ENCODE assay signal across 12 cellular contexts in the genomic region with DNA sequence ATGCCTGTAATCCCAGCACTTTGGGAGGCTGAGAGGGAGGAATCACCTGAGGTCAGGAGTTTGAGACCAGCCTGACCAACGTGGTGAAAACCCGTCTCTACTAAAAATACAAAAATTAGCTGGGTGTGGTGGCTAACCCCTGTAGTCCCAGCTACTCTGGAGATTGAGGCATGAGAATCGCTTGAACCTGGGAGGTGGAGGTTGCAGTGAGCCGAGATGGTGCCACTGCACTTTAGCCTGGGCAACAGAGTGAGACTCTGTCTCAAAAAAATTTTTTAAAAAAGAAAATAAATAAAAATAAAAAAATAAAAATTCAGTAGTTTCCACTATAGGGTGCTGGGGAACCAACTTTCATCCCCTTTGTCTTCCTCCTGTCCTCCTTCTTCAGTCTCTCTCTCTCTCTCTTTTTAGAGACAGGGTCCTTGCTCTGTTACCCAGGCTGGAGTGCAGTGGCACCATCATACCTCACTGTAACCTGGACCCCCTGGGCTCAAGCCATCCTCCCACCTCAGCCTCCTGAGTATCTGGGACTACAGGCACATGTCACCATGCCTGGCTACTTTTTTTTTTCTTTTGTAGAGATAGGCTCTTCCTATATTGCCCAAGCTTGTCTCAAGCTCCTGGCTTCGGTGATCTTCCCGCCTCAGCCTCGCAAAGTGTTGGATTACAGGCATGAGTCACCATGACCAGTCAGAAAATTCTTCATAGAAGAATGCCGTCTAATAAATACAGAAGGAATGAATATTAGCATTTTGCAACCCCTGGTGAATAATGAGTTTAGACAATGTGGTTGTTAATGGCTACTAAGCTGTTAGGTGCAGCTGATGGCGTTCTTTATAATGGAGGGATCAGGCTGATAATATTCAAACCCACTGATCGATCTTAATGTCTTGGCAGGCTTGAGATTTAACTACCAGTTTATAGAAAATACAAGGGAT. TPM values are rescaled to one million over a fixed set of nuclear protein-coding genes. Genes with fewer than 3 reads are reported as not detected.
DNase-seq lines count a peak whose midpoint lies in the region; ATAC-seq, FAIRE-seq and TF ChIP-seq lines count a peak whose summit lies in the region.
"Had no signal": no experiment of that assay in that cellular context is flagged by ENCODE, and none has a peak within 500 bp of the region (broad histone marks: within the 10 kb centered on the region; RNA-seq: fewer than 3 reads in every experiment).

No MANE protein-coding gene starts in this region.

- DNase-seq in HepG2 (ENCODE audit: low spot score) (peak; percentile 20), right lobe of liver (no peak), SK-N-SH (no peak), foreskin keratinocyte (peak; percentile 63 to 92), urothelium cell line (ENCODE audit: low spot score) (peak; percentile 51), immature natural killer cell (no peak)
- DNase-seq in natural killer cell treated with Interleukin-12 subunit alpha and Interleukin-12 subunit beta and Interleukin-15 and Interleukin-18, amount 100 ng/mL, for 72 hours (ENCODE audit: low spot score), result no peak
- DNase-seq: activated CD4-positive, alpha-beta T cell treated with anti-CD3 and anti-CD28 coated beads, Interleukin-2, amount 50 U/mL, for 4 hours; CD4-positive, alpha-beta T cell; NK-92 treated with Interleukin-12 subunit alpha and Interleukin-12 subunit beta, amount 100 ng/mL, for 24 hours had no signal

- peaks cover 4 to 7% of the 10 kb centered on the region in 2 donors for H3K4me1 Mint-ChIP-seq in natural killer cell treated with Interleukin-12 subunit alpha and Interleukin-12 subunit beta and Interleukin-15 and Interleukin-18, amount 100 ng/mL, for 72 hours (ENCODE audit: low read depth in 2 of 2)
- no peaks in the 10 kb centered on the region for H3K4me1 Mint-ChIP-seq in immature natural killer cell

- no peaks in the 10 kb centered on the region for H3K9me2 ChIP-seq in SK-N-SH

- H3K36me3 ChIP-seq in HepG2 (replicated peaks in 1 of 2; ENCODE audit: control insufficient read depth in 1 of 2, insufficient read depth in 2 of 2, low read length in 2 of 2) (no peaks in the 10 kb centered on the region), right lobe of liver (no peaks in the 10 kb centered on the region), SK-N-SH (replicated peaks in 1 of 2; ENCODE audit: control insufficient read depth in 1 of 2, insufficient read depth in 2 of 2, low read length in 1 of 2) (no peaks in the 10 kb centered on the region)

- H2AFZ ChIP-seq in HepG2 (ENCODE audit: low read length), result no peak overlapping the region
- H2AFZ ChIP-seq in SK-N-SH (ENCODE audit: low read depth), result peak overlapping the region; percentile 75

- no peak for TF ChIP-seq EP300 in HepG2 (IDR thresholded peaks at IDR 0.05; ENCODE audit: low read depth in 2 of 2, low read length in 2 of 2)
- no peak for TF ChIP-seq EP300 in HepG2 (CRISPR knock-in tag; IDR thresholded peaks at IDR 0.05; ENCODE audit: borderline replicate concordance)
- no peak for TF ChIP-seq EP300 in SK-N-SH (IDR thresholded peaks at IDR 0.05; ENCODE audit: borderline replicate concordance in 1 of 2, low read depth in 1 of 2, low read length in 1 of 2)

- no peaks in the 10 kb centered on the region for H3F3A ChIP-seq in SK-N-SH (replicated peaks; ENCODE audit: insufficient read depth)

- POLR2A ChIA-PET in HepG2 (lab: Yijun Ruan, JAX), result no interaction called here
- POLR2A ChIA-PET in SK-N-SH (lab: Yijun Ruan, JAX), result no interaction called here

- no peak overlapping the region for H3K4me3 ChIP-seq in HepG2 (replicated peaks in 1 of 3; ENCODE audit: insufficient read depth in 1 of 3, low read depth in 2 of 3, low read length in 3 of 3)
- H3K4me3 ChIP-seq in right lobe of liver, result no peak overlapping the region
- H3K4me3 ChIP-seq in SK-N-SH (ENCODE audit: low read depth in 2 of 2, low read length in 1 of 2), result no peak overlapping the region

- TF ChIP-seq RAD21 in HepG2 (CRISPR knock-in tag; IDR thresholded peaks at IDR 0.05) (no peak), SK-N-SH (IDR thresholded peaks at IDR 0.05; ENCODE audit: low read length) (no peak)

- H4K20me1 ChIP-seq in HepG2 (ENCODE audit: insufficient read depth, low read length) (no peaks in the 10 kb centered on the region), SK-N-SH (ENCODE audit: insufficient read depth) (no peaks in the 10 kb centered on the region)

- H3K4me1 ChIP-seq in HepG2 (ENCODE audit: insufficient read depth, low read length) (no peaks in the 10 kb centered on the region), right lobe of liver (no peaks in the 10 kb centered on the region), SK-N-SH (ENCODE audit: control insufficient read depth in 1 of 2, insufficient read depth in 2 of 2, low read depth in 1 of 2, low read length in 1 of 2) (peaks cover 4 to 8% of the 10 kb centered on the region in 2 experiments; a peak in 1 of 4 replicates), foreskin keratinocyte (peaks cover 12% of the 10 kb centered on the region)

- CTCF ChIA-PET in HepG2 (lab: Yijun Ruan, JAX; ENCODE audit: low intra/inter-chr PET ratio, low total read pairs), result no interaction called here
- CTCF ChIA-PET in SK-N-SH (lab: Yijun Ruan, JAX), result interaction anchor here (1.0 to 3.3 kb wide), 4 partner anchors 11 to 54 kb away, joined by 3 to 12 read pairs (median 3); no protein-coding TSS in a partner anchor

- no peak for FAIRE-seq in HepG2 (lab: Jason Lieb, UNC)
- FAIRE-seq in urothelium cell line (lab: Jason Lieb, UNC), result peak; percentile 59

- peaks cover 29 to 34% of the 10 kb centered on the region in 2 donors for H3K27me3 Mint-ChIP-seq in natural killer cell treated with Interleukin-12 subunit alpha and Interleukin-12 subunit beta and Interleukin-15 and Interleukin-18, amount 100 ng/mL, for 72 hours
- H3K27me3 Mint-ChIP-seq in immature natural killer cell (ENCODE audit: low read depth in 3 of 3), result peaks cover 0 to 4% (median 2%) of the 10 kb centered on the region in 3 donors
- H3K27me3 Mint-ChIP-seq: CD4-positive, alpha-beta T cell had no signal

- H3K27ac ChIP-seq in HepG2 (ENCODE audit: extremely low read length, insufficient read depth, low read length), result no peak overlapping the region
- no peak overlapping the region for H3K27ac ChIP-seq in right lobe of liver
- H3K27ac ChIP-seq in SK-N-SH (ENCODE audit: low read depth in 2 of 2, low read length in 1 of 2), result peak overlapping the region; percentile 1 to 47; a peak in 3 of 4 replicates
- no peak overlapping the region for H3K27ac ChIP-seq in foreskin keratinocyte
- H3K27ac ChIP-seq: HL-60 had no signal

- in situ Hi-C loops in HepG2 (cut with HindIII; ENCODE audit: extremely low pct_ligation_motif_present, low pct_unique_long_range_greater_than_20kb), result no loop called here

- H3K4me3 Mint-ChIP-seq in natural killer cell treated with Interleukin-12 subunit alpha and Interleukin-12 subunit beta and Interleukin-15 and Interleukin-18, amount 100 ng/mL, for 72 hours, result no peak overlapping the region
- no peak overlapping the region for H3K4me3 Mint-ChIP-seq in immature natural killer cell
- H3K4me3 Mint-ChIP-seq: CD4-positive, alpha-beta T cell had no signal

- H3K27ac Mint-ChIP-seq in natural killer cell treated with Interleukin-12 subunit alpha and Interleukin-12 subunit beta and Interleukin-15 and Interleukin-18, amount 100 ng/mL, for 72 hours, result no peak overlapping the region
- no peak overlapping the region for H3K27ac Mint-ChIP-seq in immature natural killer cell
- H3K27ac Mint-ChIP-seq: CD4-positive, alpha-beta T cell had no signal

- ATAC-seq in HepG2 (no peak), right lobe of liver (no peak), foreskin keratinocyte (peak; percentile 98), GM18502 (IDR thresholded peaks at IDR 0.05; ENCODE audit: poor library complexity, unreplicated experiment) (no peak)
- no peak for ATAC-seq in natural killer cell treated with Interleukin-12 subunit alpha and Interleukin-12 subunit beta and Interleukin-15 and Interleukin-18, amount 100 ng/mL, for 72 hours

- no peaks in the 10 kb centered on the region for H3K36me3 Mint-ChIP-seq in natural killer cell treated with Interleukin-12 subunit alpha and Interleukin-12 subunit beta and Interleukin-15 and Interleukin-18, amount 100 ng/mL, for 72 hours
- H3K36me3 Mint-ChIP-seq in immature natural killer cell, result no peaks in the 10 kb centered on the region

- no peaks in the 10 kb centered on the region for H3K9me3 Mint-ChIP-seq in natural killer cell treated with Interleukin-12 subunit alpha and Interleukin-12 subunit beta and Interleukin-15 and Interleukin-18, amount 100 ng/mL, for 72 hours
- no peaks in the 10 kb centered on the region for H3K9me3 Mint-ChIP-seq in immature natural killer cell
- H3K9me3 Mint-ChIP-seq: CD4-positive, alpha-beta T cell had no signal

- no peaks in the 10 kb centered on the region for H3K9me3 ChIP-seq in HepG2 (ENCODE audit: low read length)
- no peaks in the 10 kb centered on the region for H3K9me3 ChIP-seq in right lobe of liver
- H3K9me3 ChIP-seq in SK-N-SH, result no peaks in the 10 kb centered on the region

- WGBS in HepG2 (ENCODE audit: low lambda C conversion rate), result 16% methylated on average over 10 of the region's 10 CpGs
- WGBS in right lobe of liver (ENCODE audit: insufficient coverage, low coverage, low lambda C conversion rate, missing lambda C conversion rate), result 64% methylated on average over 8 of the region's 10 CpGs
- WGBS in SK-N-SH (ENCODE audit: low lambda C conversion rate), result 42% methylated on average over 10 of the region's 10 CpGs

- no peak for TF ChIP-seq POLR2A in HepG2 (IDR thresholded peaks at IDR 0.05; ENCODE audit: insufficient read depth in 1 of 2, low read depth in 2 of 2, low read length in 2 of 2)
- TF ChIP-seq POLR2A in right lobe of liver (IDR thresholded peaks at IDR 0.05), result no peak

- no peak for TF ChIP-seq CTCF in HepG2 (CRISPR knock-in tag; IDR thresholded peaks at IDR 0.05)
- TF ChIP-seq CTCF in right lobe of liver (IDR thresholded peaks at IDR 0.05), result no peak
- TF ChIP-seq CTCF in SK-N-SH (IDR thresholded peaks at IDR 0.05), result no peak
- TF ChIP-seq CTCF in foreskin keratinocyte (conservative IDR thresholded peaks at IDR 0.05), result no peak

- H3K4me2 ChIP-seq in HepG2 (ENCODE audit: low read depth, low read length) (no peak overlapping the region), SK-N-SH (peak overlapping the region; percentile 62)

- H3K9ac ChIP-seq in HepG2 (ENCODE audit: insufficient read depth, low read depth, low read length) (no peak overlapping the region), SK-N-SH (no peak overlapping the region)

- peaks cover 3 to 22% of the 10 kb centered on the region in 2 experiments; a peak in 2 of 5 replicates for H3K27me3 ChIP-seq in HepG2 (ENCODE audit: control insufficient read depth in 1 of 2, insufficient read depth in 2 of 2, low read length in 2 of 2)
- H3K27me3 ChIP-seq in right lobe of liver, result no peaks in the 10 kb centered on the region
- no peaks in the 10 kb centered on the region for H3K27me3 ChIP-seq in SK-N-SH (ENCODE audit: insufficient read depth)
- no peaks in the 10 kb centered on the region for H3K27me3 ChIP-seq in foreskin keratinocyte

- intact Hi-C loops in HepG2 (cut with micrococcal nuclease; ENCODE audit: unreplicated experiment), result no loop called here
- intact Hi-C loops in right lobe of liver (cut with DNase I), result no loop called here

- no TSS peak for BruUV-seq in HepG2 (replicated peaks; lab: Mats Ljungman, UMichigan)

- H3K79me2 ChIP-seq in HepG2 (ENCODE audit: insufficient read depth, low read length) (no peaks in the 10 kb centered on the region), SK-N-SH (ENCODE audit: insufficient read depth) (no peaks in the 10 kb centered on the region)

RNA-seq across cellular contexts. Expression of a gene that starts 20.6 kb away (rescaled TPM):
- 0.02 TPM in 1 of 2 replicates, not detected in the other for total RNA-seq in HepG2 (2016; rRNA removed; fragmentation: Illumina TruSeq; extraction: Trizol)
- total RNA-seq in HepG2 (2016; cell fraction: cytosol; rRNA removed; fragmentation: Illumina TruSeq; extraction: Trizol; ENCODE audit: low read depth), result not detected in 2 replicates
- total RNA-seq in HepG2 (2016; cell fraction: insoluble cytoplasmic fraction; rRNA removed; fragmentation: Illumina TruSeq; extraction: Trizol), result 0.03 and 0.06 TPM in 2 replicates
- not detected in 2 replicates for total RNA-seq in HepG2 (2016; cell fraction: membrane; rRNA removed; fragmentation: Illumina TruSeq; extraction: Trizol)
- total RNA-seq in HepG2 (2016; cell fraction: nucleus; rRNA removed; fragmentation: Illumina TruSeq; extraction: Trizol), result 0.13 TPM in 1 of 2 replicates, not detected in the other
- 0.16 and 0.22 TPM in 2 replicates for polyA plus RNA-seq in HepG2 (2011; rRNA removed)
- polyA plus RNA-seq in HepG2 (2011; cell fraction: cytosol; rRNA removed), result 0.04 TPM in 2 replicates
- polyA plus RNA-seq in HepG2 (2011; cell fraction: nucleus; rRNA removed), result 0.32 and 0.40 TPM in 2 replicates
- 0.09 TPM in 2 replicates for polyA plus RNA-seq in HepG2 (2012)
- not detected in 2 replicates for polyA plus RNA-seq in HepG2 (2016; cell fraction: cytosol; fragmentation: Illumina TruSeq; extraction: Trizol; ENCODE audit: low read depth)
- not detected in 2 replicates for polyA plus RNA-seq in HepG2 (2016; cell fraction: insoluble cytoplasmic fraction; fragmentation: Illumina TruSeq; extraction: Trizol; ENCODE audit: low read depth)
- polyA plus RNA-seq in HepG2 (2016; cell fraction: membrane; fragmentation: Illumina TruSeq; extraction: Trizol; ENCODE audit: low read depth), result 0.02 and 0.16 TPM in 2 replicates
- polyA plus RNA-seq in HepG2 (2016; cell fraction: nucleus; fragmentation: Illumina TruSeq; extraction: Trizol; ENCODE audit: insufficient read depth, low read depth), result 0.17 and 0.34 TPM in 2 replicates
- not detected in 2 replicates for polyA minus RNA-seq in HepG2 (2011; rRNA and poly(A)+ RNA removed; ENCODE audit: low replicate concordance)
- not detected in 2 replicates for polyA minus RNA-seq in HepG2 (2011; cell fraction: cytosol; rRNA and poly(A)+ RNA removed)
- polyA minus RNA-seq in HepG2 (2011; cell fraction: nucleus; rRNA and poly(A)+ RNA removed), result 0.12 and 0.13 TPM in 2 replicates
- total RNA-seq in right lobe of liver, result under 1 TPM; 0.04 to 0.29 (median 0.06) TPM
- 0.64 and 0.67 TPM in 2 replicates for polyA plus RNA-seq in SK-N-SH (2012; rRNA removed)
- polyA plus RNA-seq in SK-N-SH (2012; cell fraction: cytosol; rRNA removed), result 0.71 and 0.88 TPM in 2 replicates
- 3.3 and 7.6 TPM in 2 replicates for polyA plus RNA-seq in SK-N-SH (2012; cell fraction: nucleus; rRNA removed)
- not detected in 2 replicates for total RNA-seq in foreskin keratinocyte
- polyA plus RNA-seq in foreskin keratinocyte, result not detected in 2 replicates
- not detected for total RNA-seq in natural killer cell treated with Interleukin-12 subunit alpha and Interleukin-12 subunit beta and Interleukin-15 and Interleukin-18, amount 100 ng/mL, for 72 hours
- not detected for polyA plus RNA-seq in immature natural killer cell

Comparison
In these comparisons a context has a peak if more than half of its experiments do, and no peak if none do; other contexts are left out.
1. DNase-seq: peak in HepG2 (single experiment), foreskin keratinocyte (2 of 2) and urothelium cell line (single experiment); none in right lobe of liver (0 of 3), SK-N-SH (single experiment), natural killer cell treated with Interleukin-12 subunit alpha and Interleukin-12 subunit beta and Interleukin-15 and Interleukin-18, amount 100 ng/mL, for 72 hours (single experiment) and immature natural killer cell (0 of 3).
2. H3K27ac ChIP-seq: peak in SK-N-SH (2 of 2); none in HepG2 (single experiment), right lobe of liver (0 of 3) and foreskin keratinocyte (single experiment).